Comparison of ENCODE assay signal across 16 cellular contexts in the genomic region with DNA sequence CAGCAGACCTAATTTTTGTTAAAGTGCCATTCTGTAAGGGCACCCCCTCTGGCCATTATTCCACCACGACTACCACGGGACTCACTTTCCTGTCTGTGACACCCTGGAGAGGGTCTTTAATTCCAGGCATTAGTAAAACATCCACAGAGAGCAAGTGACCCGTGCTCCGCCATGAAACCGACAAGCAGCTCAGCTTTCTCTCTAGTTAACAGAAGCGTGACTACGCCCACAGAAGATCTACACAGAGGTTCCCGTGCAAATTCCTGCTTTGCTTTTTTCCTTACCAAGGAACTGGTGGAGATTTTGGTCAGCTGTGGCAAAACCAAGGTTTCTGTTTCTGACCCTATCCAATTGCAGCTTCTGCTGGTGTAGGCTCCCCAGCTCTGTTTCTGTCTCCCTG. TPM values are rescaled to one million over a fixed set of nuclear protein-coding genes. Genes with fewer than 3 reads are reported as not detected.
DNase-seq lines count a peak whose midpoint lies in the region; ATAC-seq and TF ChIP-seq lines count a peak whose summit lies in the region.
"Had no signal": no experiment of that assay in that cellular context is flagged by ENCODE, and none has a peak within 500 bp of the region (broad histone marks: within the 10 kb centered on the region; RNA-seq: fewer than 3 reads in every experiment).

No MANE protein-coding gene starts in this region.

- ATAC-seq in HG03439 (IDR thresholded peaks at IDR 0.05; ENCODE audit: unreplicated experiment) (no peak), HG02678 (IDR thresholded peaks at IDR 0.05; ENCODE audit: unreplicated experiment) (no peak)
- ATAC-seq: Panc1, SK-N-SH treated with all-trans-retinoic acid at 6 μM for 48 hours had no signal

- H3K79me2 ChIP-seq in parathyroid adenoma, result no peaks in the 10 kb centered on the region

- no peaks in the 10 kb centered on the region for H3K36me3 ChIP-seq in BLaER1
- no peaks in the 10 kb centered on the region for H3K36me3 ChIP-seq in parathyroid adenoma (ENCODE audit: control insufficient read depth, insufficient read depth, low read length)

- H4K20me1 ChIP-seq in BLaER1, result no peaks in the 10 kb centered on the region

- H3K9me3 ChIP-seq in BLaER1 (no peaks in the 10 kb centered on the region), parathyroid adenoma (ENCODE audit: control insufficient read depth, low read length) (no peaks in the 10 kb centered on the region)

- H3K4me3 ChIP-seq in BLaER1 (no peak overlapping the region), parathyroid adenoma (ENCODE audit: low read depth, low read length) (no peak overlapping the region)

- H3K4me2 ChIP-seq in BLaER1, result peak overlapping the region; percentile 84
- H3K4me2 ChIP-seq in parathyroid adenoma (ENCODE audit: low read length), result no peak overlapping the region

- DNase-seq in HT-29 (ENCODE audit: low spot score) (peak; percentile 42), fibroblast of peridontal ligament (ENCODE audit: extremely low read depth) (peak; percentile 40), islet precursor cell (no peak), NCI-H524 treated with DMSO at 0.1 percent for 48 hours (lab: John Stamatoyannopoulos, UW) (no peak)
- DNase-seq: CD8-positive, alpha-beta memory T cell; GDM1; NCI-H1092; NCI-H1694; NCI-H748 treated with DMSO at 0.1 percent for 48 hours; SHP77 had no signal

- no peak overlapping the region for H3K27ac ChIP-seq in BLaER1
- H3K27ac ChIP-seq in parathyroid adenoma, result peak overlapping the region; percentile 37

- no peak overlapping the region for H3K9ac ChIP-seq in BLaER1
- H3K9ac ChIP-seq in parathyroid adenoma, result no peak overlapping the region

- TF ChIP-seq CTCF in parathyroid adenoma (IDR thresholded peaks at IDR 0.05), result no peak

- H3K4me1 ChIP-seq in BLaER1, result peaks cover 62% of the 10 kb centered on the region
- peaks cover 4% of the 10 kb centered on the region for H3K4me1 ChIP-seq in parathyroid adenoma

- H3K27me3 ChIP-seq in BLaER1 (no peaks in the 10 kb centered on the region), parathyroid adenoma (ENCODE audit: control insufficient read depth, insufficient read depth, low read length) (no peaks in the 10 kb centered on the region)

- peak overlapping the region; percentile 79 for H2AFZ ChIP-seq in parathyroid adenoma

RNA-seq across cellular contexts. Expression of a gene that starts 4.4 kb away (rescaled TPM):
- 3.5 and 5.5 TPM in 2 replicates for total RNA-seq in HT-29 (2014; rRNA removed; shearing (Covaris generic))
- total RNA-seq: CD8-positive, alpha-beta memory T cell had no signal

Comparison
In these comparisons a context has a peak if more than half of its experiments do, and no peak if none do; other contexts are left out.
1. DNase-seq: peak in HT-29 (single experiment) and fibroblast of peridontal ligament (single experiment); none in islet precursor cell (single experiment) and NCI-H524 treated with DMSO at 0.1 percent for 48 hours (single experiment).